25 cellular contexts compared by ENCODE assay signal in genomic region chr14:22807432-22808087, GRCh38. TPM values are rescaled to one million over a fixed set of nuclear protein-coding genes. Genes with fewer than 3 reads are reported as not detected.
DNase-seq lines count a peak whose midpoint lies in the region; ATAC-seq and TF ChIP-seq lines count a peak whose summit lies in the region.
"Had no signal": no experiment of that assay in that cellular context is flagged by ENCODE, and none has a peak within 500 bp of the region (broad histone marks: within the 10 kb centered on the region; RNA-seq: fewer than 3 reads in every experiment).

No MANE protein-coding gene starts in this region.

- H4K91ac ChIP-seq in trophoblast cell (ENCODE audit: low read depth, low read length): peak overlapping the region; percentile 66

- H3K27me3 ChIP-seq in DOHH2 (ENCODE audit: control insufficient read depth, low read length): no peaks in the 10 kb centered on the region
- no peaks in the 10 kb centered on the region for H3K27me3 ChIP-seq in trophoblast cell (ENCODE audit: insufficient read depth, low read length)
- no peaks in the 10 kb centered on the region for H3K27me3 ChIP-seq in CD8-positive, alpha-beta T cell (ENCODE audit: insufficient read depth, low read length)
- H3K27me3 ChIP-seq: BLaER1, heart right ventricle, upper lobe of left lung had no signal

- peaks cover 8% of the 10 kb centered on the region for H3K4me1 Mint-ChIP-seq in WTC11
- H3K4me1 Mint-ChIP-seq in CD8-positive, alpha-beta T cell (ENCODE audit: low read depth): no peaks in the 10 kb centered on the region
- H3K4me1 Mint-ChIP-seq: stimulated activated naive CD8-positive, alpha-beta T cell treated with anti-CD3 and anti-CD28 coated beads, Interleukin-15, amount 100 ng/mL, for 72 hours had no signal

- H3K36me3 Mint-ChIP-seq in WTC11: no peaks in the 10 kb centered on the region
- no peaks in the 10 kb centered on the region for H3K36me3 Mint-ChIP-seq in CD8-positive, alpha-beta T cell
- H3K36me3 Mint-ChIP-seq: activated CD8-positive, alpha-beta memory T cell treated with anti-CD3 and anti-CD28 coated beads, Interleukin-2, amount 10 ng/mL, durations not matched to agents 7 days and 5 days; T-cell had no signal

- H3K79me2 ChIP-seq in DOHH2 (ENCODE audit: control insufficient read depth, low read length) (peaks cover 81% of the 10 kb centered on the region), trophoblast cell (ENCODE audit: control insufficient read depth, insufficient read depth, low read length, poor library complexity) (peaks cover 2% of the 10 kb centered on the region)

- H3K9me2 ChIP-seq in DOHH2 (replicated peaks; ENCODE audit: control insufficient read depth, low read length): no peaks in the 10 kb centered on the region

- no peak overlapping the region for H2AK5ac ChIP-seq in trophoblast cell (ENCODE audit: low read length)

- DNase-seq in WTC11 (ENCODE audit: low spot score) (no peak), left colon (no peak), trophoblast cell (no peak), posterior vena cava (ENCODE audit: low spot score) (no peak), NCI-H2196 (lab: John Stamatoyannopoulos, UW; ENCODE audit: unreplicated experiment) (no peak)
- DNase-seq in CD8-positive, alpha-beta T cell: no peak
- DNase-seq: activated CD4-positive, alpha-beta T cell treated with anti-CD3 and anti-CD28 coated beads for 48 hours; activated CD8-positive, alpha-beta memory T cell treated with anti-CD3 and anti-CD28 coated beads, Interleukin-2, amount 10 ng/mL, durations not matched to agents 7 days and 5 days; activated naive CD4-positive, alpha-beta T cell treated with anti-CD3 and anti-CD28 coated beads, Interleukin-2, amount 50 U/mL, for 16 hours; anterior cingulate cortex; Calu3; central memory CD4-positive, alpha-beta T cell; heart right ventricle; NCI-H146; NCI-H69; nucleus accumbens; SIG-M5; stimulated activated CD4-positive, alpha-beta T cell treated with anti-CD3 and anti-CD28 coated beads, Interleukin-4, amount 100 ng/mL, for 24 hours; stimulated activated naive CD8-positive, alpha-beta T cell treated with anti-CD3 and anti-CD28 coated beads, Interleukin-15, amount 100 ng/mL, for 72 hours; T-cell; upper lobe of left lung had no signal

- H4K8ac ChIP-seq in trophoblast cell (ENCODE audit: low read depth, low read length): peak overlapping the region; percentile 43

- no peak overlapping the region for H3K9ac ChIP-seq in trophoblast cell (ENCODE audit: low read length)
- H3K9ac ChIP-seq: BLaER1 had no signal

- no peaks in the 10 kb centered on the region for H4K20me1 ChIP-seq in DOHH2 (ENCODE audit: control insufficient read depth, insufficient read depth, low read depth, low read length)
- H4K20me1 ChIP-seq: BLaER1 had no signal

- H3K18ac ChIP-seq in trophoblast cell (ENCODE audit: low read length): no peak overlapping the region

- peaks cover 61% of the 10 kb centered on the region for H3F3A ChIP-seq in DOHH2 (ENCODE audit: control insufficient read depth, insufficient read depth)

- H3K14ac ChIP-seq in trophoblast cell (ENCODE audit: low read length): peak overlapping the region; percentile 7

- peak overlapping the region; percentile 37 for H3K4ac ChIP-seq in trophoblast cell (ENCODE audit: low read depth, low read length)

- CTCF ChIA-PET in WTC11 (lab: Charles Lee): interaction anchor here (0.8 to 2.9 kb wide), 11 partner anchors 9 to 237 kb away, joined by 3 to 18 read pairs (median 5); partner anchors contain the start of gene LRP10
- CTCF ChIA-PET in CD8-positive, alpha-beta T cell (lab: Charles Lee): interaction anchor here (0.6 to 1.6 kb wide), 3 partner anchors 15 to 662 kb away, joined by 3 to 9 read pairs (median 4); no protein-coding TSS in a partner anchor

- H2BK5ac ChIP-seq in trophoblast cell (ENCODE audit: low read depth, low read length, poor library complexity): peak overlapping the region; percentile 86

- peak overlapping the region; percentile 91 for H2BK12ac ChIP-seq in trophoblast cell (ENCODE audit: low read length)

- H3K9me3 Mint-ChIP-seq in WTC11: no peaks in the 10 kb centered on the region
- no peaks in the 10 kb centered on the region for H3K9me3 Mint-ChIP-seq in CD8-positive, alpha-beta T cell
- H3K9me3 Mint-ChIP-seq: stimulated activated naive CD8-positive, alpha-beta T cell treated with anti-CD3 and anti-CD28 coated beads, Interleukin-15, amount 100 ng/mL, for 72 hours; T-cell had no signal

- H3K4me2 ChIP-seq in DOHH2 (ENCODE audit: low read length) (peak overlapping the region; percentile 97), trophoblast cell (ENCODE audit: low read length) (peak overlapping the region; percentile 6)
- H3K4me2 ChIP-seq: BLaER1 had no signal

- H3K27ac ChIP-seq in DOHH2 (ENCODE audit: low read depth, low read length): peak overlapping the region; percentile 100
- H3K27ac ChIP-seq in trophoblast cell (ENCODE audit: low read depth, low read length): peak overlapping the region; percentile 68
- no peak overlapping the region for H3K27ac ChIP-seq in CD8-positive, alpha-beta T cell (ENCODE audit: low read depth, low read length)
- H3K27ac ChIP-seq: BLaER1, heart right ventricle, upper lobe of left lung had no signal

- WGBS in trophoblast cell (ENCODE audit: extremely low coverage, insufficient coverage, insufficient read length): no CpG with 5 or more reads among the region's 13 CpGs

- H3K23ac ChIP-seq in trophoblast cell (ENCODE audit: low read length): no peak overlapping the region

- H3K36me3 ChIP-seq in DOHH2 (ENCODE audit: control insufficient read depth, low read length) (peaks cover 45% of the 10 kb centered on the region), trophoblast cell (ENCODE audit: control insufficient read depth in 1 of 2, insufficient read depth in 2 of 2, low read length in 2 of 2) (no peaks in the 10 kb centered on the region)
- H3K36me3 ChIP-seq in CD8-positive, alpha-beta T cell (ENCODE audit: insufficient read depth, low read length): no peaks in the 10 kb centered on the region
- H3K36me3 ChIP-seq: BLaER1, heart right ventricle, upper lobe of left lung had no signal

- H2BK120ac ChIP-seq in trophoblast cell (ENCODE audit: insufficient read depth, low read length, poor library complexity): peak overlapping the region; percentile 71

- H3K4me3 Mint-ChIP-seq in WTC11: no peak overlapping the region
- H3K4me3 Mint-ChIP-seq in CD8-positive, alpha-beta T cell: no peak overlapping the region
- H3K4me3 Mint-ChIP-seq: activated CD8-positive, alpha-beta memory T cell treated with anti-CD3 and anti-CD28 coated beads, Interleukin-2, amount 10 ng/mL, durations not matched to agents 7 days and 5 days; stimulated activated naive CD8-positive, alpha-beta T cell treated with anti-CD3 and anti-CD28 coated beads, Interleukin-15, amount 100 ng/mL, for 72 hours; T-cell had no signal

- no peak overlapping the region for H2AFZ ChIP-seq in trophoblast cell (ENCODE audit: insufficient read depth, low read length, poor library complexity)

- intact Hi-C loops in left colon (cut with DNase I, micrococcal nuclease) (no loop called here), posterior vena cava (cut with DNase I) (no loop called here)
- intact Hi-C loops in CD8-positive, alpha-beta T cell (cut with DNase I, micrococcal nuclease): no loop called here

- ATAC-seq in WTC11 (peak; percentile 60), left colon (peak; percentile 79), HG03280 (IDR thresholded peaks at IDR 0.05; ENCODE audit: unreplicated experiment) (no peak)
- ATAC-seq in CD8-positive, alpha-beta T cell: no peak
- ATAC-seq: activated CD8-positive, alpha-beta memory T cell treated with anti-CD3 and anti-CD28 coated beads, Interleukin-2, amount 10 ng/mL, durations not matched to agents 7 days and 5 days; heart right ventricle; K562; stimulated activated naive CD8-positive, alpha-beta T cell treated with anti-CD3 and anti-CD28 coated beads, Interleukin-15, amount 100 ng/mL, for 72 hours; T-cell had no signal

- H4K12ac ChIP-seq in trophoblast cell (ENCODE audit: low read depth, low read length): no peak overlapping the region

- no peaks in the 10 kb centered on the region for H3K9me3 ChIP-seq in DOHH2 (ENCODE audit: control insufficient read depth, insufficient read depth, low read length)
- peaks cover 1% of the 10 kb centered on the region for H3K9me3 ChIP-seq in trophoblast cell (ENCODE audit: insufficient read depth, low read depth, low read length)
- no peaks in the 10 kb centered on the region for H3K9me3 ChIP-seq in CD8-positive, alpha-beta T cell (ENCODE audit: low read length)
- H3K9me3 ChIP-seq: BLaER1, heart right ventricle, upper lobe of left lung had no signal

- TF ChIP-seq CTCF in DOHH2 (IDR thresholded peaks at IDR 0.05; ENCODE audit: low read depth, low read length, poor library complexity, severe bottlenecking): no peak
- no peak for TF ChIP-seq CTCF in WTC11 (IDR thresholded peaks at IDR 0.05)
- TF ChIP-seq CTCF in CD8-positive, alpha-beta T cell (IDR thresholded peaks at IDR 0.05): no peak

- peaks cover 11% of the 10 kb centered on the region for H3K79me1 ChIP-seq in trophoblast cell (ENCODE audit: low read length)

- peaks cover 94% of the 10 kb centered on the region for H3K4me1 ChIP-seq in DOHH2 (ENCODE audit: control insufficient read depth, low read length)
- H3K4me1 ChIP-seq in trophoblast cell (ENCODE audit: control insufficient read depth in 1 of 2, insufficient read depth in 2 of 2, low read length in 2 of 2): peaks cover 3 to 15% of the 10 kb centered on the region in 2 experiments
- H3K4me1 ChIP-seq in CD8-positive, alpha-beta T cell (ENCODE audit: insufficient read depth, low read length): no peaks in the 10 kb centered on the region

- POLR2A ChIA-PET in WTC11 (lab: Charles Lee): interaction anchor here (0.9 to 1.3 kb wide), 2 partner anchors 14 to 16 kb away, joined by 3 read pairs; no protein-coding TSS in a partner anchor
- POLR2A ChIA-PET in CD8-positive, alpha-beta T cell (lab: Charles Lee): no interaction called here

- H3K27me3 Mint-ChIP-seq in WTC11 (ENCODE audit: low read depth): no peaks in the 10 kb centered on the region
- H3K27me3 Mint-ChIP-seq in CD8-positive, alpha-beta T cell (ENCODE audit: low read depth): peaks cover 8% of the 10 kb centered on the region
- H3K27me3 Mint-ChIP-seq: stimulated activated naive CD8-positive, alpha-beta T cell treated with anti-CD3 and anti-CD28 coated beads, Interleukin-15, amount 100 ng/mL, for 72 hours had no signal

- peak overlapping the region; percentile 97 for H3K4me3 ChIP-seq in DOHH2 (ENCODE audit: low read length)
- H3K4me3 ChIP-seq in trophoblast cell (ENCODE audit: low read depth, low read length): no peak overlapping the region
- H3K4me3 ChIP-seq in CD8-positive, alpha-beta T cell (ENCODE audit: low read depth, low read length): no peak overlapping the region
- H3K4me3 ChIP-seq: BLaER1, heart right ventricle, K562, upper lobe of left lung had no signal

- H3K27ac Mint-ChIP-seq in WTC11: peak overlapping the region; percentile 80
- no peak overlapping the region for H3K27ac Mint-ChIP-seq in CD8-positive, alpha-beta T cell
- H3K27ac Mint-ChIP-seq: activated CD8-positive, alpha-beta memory T cell treated with anti-CD3 and anti-CD28 coated beads, Interleukin-2, amount 10 ng/mL, durations not matched to agents 7 days and 5 days; stimulated activated naive CD8-positive, alpha-beta T cell treated with anti-CD3 and anti-CD28 coated beads, Interleukin-15, amount 100 ng/mL, for 72 hours; T-cell had no signal

RNA-seq across cellular contexts. Expression of gene SLC7A7, which starts 7.7 kb away (rescaled TPM):
- total RNA-seq in WTC11 (2021) (3.0 to 4.3 TPM (median 4.2 TPM) in 3 replicates), left colon (10 to 100 TPM in 1 of 2 donors, 1 to 10 TPM in 1; 8.4 to 17.4 TPM), posterior vena cava (10 to 100 TPM; 11.4 to 17.5 TPM)
- polyA plus RNA-seq in trophoblast cell (2013): 44.4 and 49.4 TPM in 2 replicates
- total RNA-seq in CD8-positive, alpha-beta T cell: under 1 TPM; 0.33 TPM

RNA-seq across cellular contexts. Expression of gene MRPL52, which starts 22.1 kb away (rescaled TPM):
- total RNA-seq in WTC11 (2021): 170 to 200 TPM (median 200 TPM) in 3 replicates
- 10 to 100 TPM; 64.5 to 81.0 TPM for total RNA-seq in left colon
- 216 and 219 TPM in 2 replicates for polyA plus RNA-seq in trophoblast cell (2013)
- 10 to 100 TPM; 58.5 to 58.9 TPM for total RNA-seq in posterior vena cava
- 10 to 100 TPM; 22.3 to 25.7 TPM for total RNA-seq in CD8-positive, alpha-beta T cell

RNA-seq across cellular contexts. Expression of gene MMP14, which starts 28.8 kb away (rescaled TPM):
- total RNA-seq in WTC11 (2021) (81.6 to 94.4 TPM (median 83.9 TPM) in 3 replicates), left colon (100 to 1,000 TPM in 1 of 2 donors, 10 to 100 TPM in 1; 83.0 to 101 TPM), posterior vena cava (100 to 1,000 TPM; 229 to 234 TPM)
- polyA plus RNA-seq in trophoblast cell (2013): 1,258 and 1,302 TPM in 2 replicates
- total RNA-seq in CD8-positive, alpha-beta T cell: 1 to 10 TPM; 1.4 TPM

RNA-seq across cellular contexts. Expression of gene OXA1L, which starts 41.1 kb away (rescaled TPM):
- 133 to 138 TPM (median 135 TPM) in 3 replicates for total RNA-seq in WTC11 (2021)
- total RNA-seq in left colon: 100 to 1,000 TPM in 1 of 2 donors, 10 to 100 TPM in 1; 81.7 to 125 TPM
- 77.7 and 78.2 TPM in 2 replicates for polyA plus RNA-seq in trophoblast cell (2013)
- 10 to 100 TPM; 49.7 to 53.7 TPM for total RNA-seq in posterior vena cava
- total RNA-seq in CD8-positive, alpha-beta T cell: 100 to 1,000 TPM; 186 to 192 TPM

Comparison
In these comparisons a context has a peak if more than half of its experiments do, and no peak if none do; other contexts are left out.
1. ATAC-seq: peak in WTC11 (single experiment) and left colon (single experiment); none in CD8-positive, alpha-beta T cell (single experiment) and HG03280 (single experiment).
2. RNA of gene MMP14, which starts 28.8 kb away (total RNA-seq): 229 to 234 TPM in posterior vena cava, 83.0 to 101 TPM in left colon and 81.6 to 94.4 TPM in WTC11; 1.4 TPM in CD8-positive, alpha-beta T cell; every median in the first group is over 10 times any median in the second.